ENCODE assay signal across 19 cellular contexts in genomic region chr3:12541625-12542024, GRCh38. TPM values are rescaled to one million over a fixed set of nuclear protein-coding genes. Genes with fewer than 3 reads are reported as not detected.
DNase-seq lines count a peak whose midpoint lies in the region; ATAC-seq and TF ChIP-seq lines count a peak whose summit lies in the region.
"Had no signal": no experiment of that assay in that cellular context is flagged by ENCODE, and none has a peak within 500 bp of the region (broad histone marks: within the 10 kb centered on the region; RNA-seq: fewer than 3 reads in every experiment).

No MANE protein-coding gene starts in this region.

- H2AFZ ChIP-seq in neural progenitor cell (replicated peaks) = no peak overlapping the region

- H3K79me2 ChIP-seq in neural progenitor cell (ENCODE audit: low read depth) = no peaks in the 10 kb centered on the region

- no peaks in the 10 kb centered on the region for H3K27me3 ChIP-seq in neural progenitor cell
- H3K27me3 ChIP-seq in CD8-positive, alpha-beta T cell (ENCODE audit: insufficient read depth, low read length) = no peaks in the 10 kb centered on the region
- H3K27me3 ChIP-seq: SJSA1 had no signal

- H3K9me3 ChIP-seq in neural progenitor cell (ENCODE audit: low read depth) = no peaks in the 10 kb centered on the region
- no peaks in the 10 kb centered on the region for H3K9me3 ChIP-seq in CD8-positive, alpha-beta T cell (ENCODE audit: low read length)
- H3K9me3 ChIP-seq: SJSA1 had no signal

- no peaks in the 10 kb centered on the region for H3F3A ChIP-seq in neural progenitor cell (ENCODE audit: low read depth)

- H3K27ac ChIP-seq in neural progenitor cell = no peak overlapping the region
- H3K27ac ChIP-seq in CD8-positive, alpha-beta T cell (ENCODE audit: low read depth, low read length) = no peak overlapping the region
- H3K27ac ChIP-seq: SJSA1 had no signal

- CTCF ChIA-PET in CD8-positive, alpha-beta T cell (lab: Charles Lee) = no interaction called here

- H3K9me3 Mint-ChIP-seq in neural progenitor cell = no peaks in the 10 kb centered on the region
- no peaks in the 10 kb centered on the region for H3K9me3 Mint-ChIP-seq in CD8-positive, alpha-beta T cell
- H3K9me3 Mint-ChIP-seq: HFFc6; stimulated activated naive B cell treated with anti-CD40 and anti-IgM and Interleukin-4, amounts not matched to agents 10 μg/mL and 1 μg/mL and 100 μg/mL, for 72 hours had no signal

- H4K20me1 ChIP-seq in neural progenitor cell (ENCODE audit: low read depth) = no peaks in the 10 kb centered on the region

- no peak overlapping the region for H3K4me3 Mint-ChIP-seq in neural progenitor cell
- H3K4me3 Mint-ChIP-seq in CD8-positive, alpha-beta T cell = no peak overlapping the region
- H3K4me3 Mint-ChIP-seq: HFFc6; stimulated activated naive B cell treated with anti-CD40 and anti-IgM and Interleukin-4, amounts not matched to agents 10 μg/mL and 1 μg/mL and 100 μg/mL, for 72 hours had no signal

- H3K36me3 ChIP-seq in neural progenitor cell = no peaks in the 10 kb centered on the region
- no peaks in the 10 kb centered on the region for H3K36me3 ChIP-seq in CD8-positive, alpha-beta T cell (ENCODE audit: insufficient read depth, low read length)
- H3K36me3 ChIP-seq: SJSA1 had no signal

- no peak overlapping the region for H3K9ac ChIP-seq in neural progenitor cell

- no peaks in the 10 kb centered on the region for H3K27me3 Mint-ChIP-seq in neural progenitor cell (ENCODE audit: insufficient read depth, low read depth)
- H3K27me3 Mint-ChIP-seq in CD8-positive, alpha-beta T cell (ENCODE audit: low read depth) = no peaks in the 10 kb centered on the region
- H3K27me3 Mint-ChIP-seq: stimulated activated naive B cell treated with anti-CD40 and anti-IgM and Interleukin-4, amounts not matched to agents 10 μg/mL and 1 μg/mL and 100 μg/mL, for 72 hours had no signal

- H3K4me2 ChIP-seq in neural progenitor cell = no peak overlapping the region

- H3K4me3 ChIP-seq in epithelial cell of proximal tubule (ENCODE audit: low read depth, low read length) (no peak overlapping the region), neural progenitor cell (no peak overlapping the region)
- no peak overlapping the region for H3K4me3 ChIP-seq in CD8-positive, alpha-beta T cell (ENCODE audit: low read depth, low read length)
- H3K4me3 ChIP-seq: GM12878, SJSA1 had no signal

- peaks cover 8% of the 10 kb centered on the region for H3K4me1 ChIP-seq in neural progenitor cell
- no peaks in the 10 kb centered on the region for H3K4me1 ChIP-seq in CD8-positive, alpha-beta T cell (ENCODE audit: insufficient read depth, low read length)
- H3K4me1 ChIP-seq: SJSA1 had no signal

- intact Hi-C loops in CD8-positive, alpha-beta T cell (cut with DNase I, micrococcal nuclease) = no loop called here

- ATAC-seq in HG02870 (IDR thresholded peaks at IDR 0.05; ENCODE audit: unreplicated experiment) (no peak), HG03139 (IDR thresholded peaks at IDR 0.05; ENCODE audit: unreplicated experiment) (no peak)
- ATAC-seq in CD8-positive, alpha-beta T cell = no peak
- ATAC-seq: stimulated activated naive B cell treated with anti-CD40 and anti-IgM and Interleukin-4, amounts not matched to agents 10 μg/mL and 1 μg/mL and 100 μg/mL, for 72 hours had no signal

- TF ChIP-seq CTCF in epithelial cell of proximal tubule (conservative IDR thresholded peaks at IDR 0.05; ENCODE audit: low read depth, low read length) (peak; percentile 40), neural progenitor cell (IDR thresholded peaks at IDR 0.05) (peak; percentile 49)
- no peak for TF ChIP-seq CTCF in CD8-positive, alpha-beta T cell (IDR thresholded peaks at IDR 0.05)

- H3K4me1 Mint-ChIP-seq in neural progenitor cell = peaks cover 12% of the 10 kb centered on the region
- H3K4me1 Mint-ChIP-seq in CD8-positive, alpha-beta T cell (ENCODE audit: low read depth) = no peaks in the 10 kb centered on the region
- H3K4me1 Mint-ChIP-seq: stimulated activated naive B cell treated with anti-CD40 and anti-IgM and Interleukin-4, amounts not matched to agents 10 μg/mL and 1 μg/mL and 100 μg/mL, for 72 hours had no signal

- H3K27ac Mint-ChIP-seq in neural progenitor cell = no peak overlapping the region
- no peak overlapping the region for H3K27ac Mint-ChIP-seq in CD8-positive, alpha-beta T cell
- H3K27ac Mint-ChIP-seq: HFFc6; stimulated activated naive B cell treated with anti-CD40 and anti-IgM and Interleukin-4, amounts not matched to agents 10 μg/mL and 1 μg/mL and 100 μg/mL, for 72 hours had no signal

- DNase-seq in EH (ENCODE audit: low read depth) (peak; percentile 7), NAMALWA (ENCODE audit: low spot score) (peak; percentile 29), epithelial cell of proximal tubule (ENCODE audit: low read depth) (no peak), neural progenitor cell (ENCODE audit: low spot score) (peak; percentile 50)
- no peak for DNase-seq in CD8-positive, alpha-beta T cell
- DNase-seq: activated CD4-positive, alpha-beta T cell treated with anti-CD3 and anti-CD28 coated beads for 1 hour; activated effector memory CD4-positive, alpha-beta T cell treated with Interleukin-2 at 50 U/mL for 16 hours; cerebellar nuclear complex; COR-L47; HFFc6; kidney glomerular epithelial cell; NCI-H446; stimulated activated naive B cell treated with anti-CD40 and anti-IgM and Interleukin-4, amounts not matched to agents 10 μg/mL and 1 μg/mL and 100 μg/mL, for 72 hours had no signal

- peaks cover 1% of the 10 kb centered on the region for H3K36me3 Mint-ChIP-seq in neural progenitor cell
- H3K36me3 Mint-ChIP-seq in CD8-positive, alpha-beta T cell = peaks cover 14% of the 10 kb centered on the region

- POLR2A ChIA-PET in CD8-positive, alpha-beta T cell (lab: Charles Lee) = no interaction called here

RNA-seq across cellular contexts. Expression of gene MKRN2OS, which starts 3.7 kb away (rescaled TPM):
- total RNA-seq in epithelial cell of proximal tubule (0.23 and 0.65 TPM in 2 replicates), neural progenitor cell (ENCODE audit: low replicate concordance) (not detected in 2 replicates)
- not detected for total RNA-seq in CD8-positive, alpha-beta T cell
- total RNA-seq: fibroblast of lung, HFFc6, LHCN-M2, SJSA1 had no signal

RNA-seq across cellular contexts. Expression of gene MKRN2, which starts 15.3 kb away (rescaled TPM):
- 34.2 and 37.4 TPM in 2 replicates for total RNA-seq in epithelial cell of proximal tubule
- 26.2 and 26.5 TPM in 2 replicates for total RNA-seq in neural progenitor cell (ENCODE audit: low replicate concordance)
- 10 to 100 TPM; 24.8 to 25.5 TPM for total RNA-seq in CD8-positive, alpha-beta T cell

RNA-seq across cellular contexts. Expression of gene TSEN2, which starts 57.3 kb away (rescaled TPM):
- total RNA-seq in epithelial cell of proximal tubule = 6.3 and 20.6 TPM in 2 replicates
- total RNA-seq in neural progenitor cell (ENCODE audit: low replicate concordance) = 20.4 and 21.3 TPM in 2 replicates
- 1 to 10 TPM; 5.1 to 6.1 TPM for total RNA-seq in CD8-positive, alpha-beta T cell

Comparison
In these comparisons a context has a peak if more than half of its experiments do, and no peak if none do; other contexts are left out.
1. DNase-seq: peak in EH (single experiment), NAMALWA (single experiment) and neural progenitor cell (single experiment); none in epithelial cell of proximal tubule (single experiment) and CD8-positive, alpha-beta T cell (0 of 7).